ENCODE assay signal across 2 cellular contexts in genomic region chr16:84466692-84467091, GRCh38.
A peak's percentile ranks its signal among the peaks of the same experiment; 100 is the strongest.
TF ChIP-seq lines count a peak whose summit lies in the region.

No MANE protein-coding gene starts in this region.

TF ChIP-seq in HepG2, 621 proteins besides CTCF, POLR2A, EP300 and RAD21:
- TF ChIP-seq EZH2 (conservative IDR thresholded peaks at IDR 0.05; ENCODE audit: low read depth, low read length) (no peak), ZNF280D (CRISPR knock-in tag; IDR thresholded peaks at IDR 0.05) (peak; percentile 83; the same call in 1 of the 2 replicates)

TF ChIP-seq in HEK293, 187 proteins besides CTCF, POLR2A, EP300 and RAD21:
- peak; percentile 63 for TF ChIP-seq SETDB1 (IDR thresholded peaks at IDR 0.05; ENCODE audit: insufficient read length, low read length)
- TF ChIP-seq ZNF549 (tag by site-specific recombination; IDR thresholded peaks at IDR 0.05) = no peak
- TF ChIP-seq ZNF146 (tag by site-specific recombination; IDR thresholded peaks at IDR 0.05) = no peak
